ENCODE assay signal across 9 cellular contexts in genomic region chrX:48945517-48946348, GRCh38. TPM values are rescaled to one million over a fixed set of nuclear protein-coding genes. Genes with fewer than 3 reads are reported as not detected.
A peak's percentile ranks its signal among the peaks of the same experiment; 100 is the strongest.
DNase-seq lines count a peak whose midpoint lies in the region; ATAC-seq, FAIRE-seq and TF ChIP-seq lines count a peak whose summit lies in the region.
"Had no signal": no experiment of that assay in that cellular context is flagged by ENCODE, and none has a peak within 500 bp of the region (broad histone marks: within the 10 kb centered on the region; RNA-seq: fewer than 3 reads in every experiment).

No MANE protein-coding gene starts in this region.

- intact Hi-C loops in MCF 10A (cut with micrococcal nuclease) (no loop called here), lower leg skin (cut with DNase I; ENCODE audit: low total_unique reads) (no loop called here)

- H4K20me1 ChIP-seq in keratinocyte (ENCODE audit: control insufficient read depth, extremely low read depth, insufficient read depth, low read length), result no peaks in the 10 kb centered on the region

- no TSS peak for BruUV-seq in MCF 10A (replicated peaks; lab: Mats Ljungman, UMichigan)

- no peak for FAIRE-seq in keratinocyte (lab: Jason Lieb, UNC)

- no peak overlapping the region for H3K27ac Mint-ChIP-seq in MCF 10A (ENCODE audit: low read depth, unreplicated experiment)

- peaks cover 30% of the 10 kb centered on the region for H3K79me2 ChIP-seq in keratinocyte (ENCODE audit: control insufficient read depth, insufficient read depth, low read length)

- H3K9ac ChIP-seq in keratinocyte (ENCODE audit: control insufficient read depth, extremely low read depth, insufficient read depth, low read length), result no peak overlapping the region
- H3K9ac ChIP-seq: BLaER1 had no signal

- DNase-seq in NCI-H1092 (lab: John Stamatoyannopoulos, UW) (peak; percentile 0), NCI-H1092 treated with DMSO at 0.1 percent for 48 hours (lab: John Stamatoyannopoulos, UW) (no peak), SW480 (ENCODE audit: low spot score) (peak; percentile 44), MCF 10A (ENCODE audit: unreplicated experiment) (peak; percentile 47), keratinocyte (ENCODE audit: low read depth, low spot score) (no peak), lower leg skin (ENCODE audit: low spot score in 2 of 2) (no peak)
- DNase-seq in stimulated activated naive CD8-positive, alpha-beta T cell treated with anti-CD3 and anti-CD28 coated beads, Interleukin-15, Interleukin-2, amounts not matched to agents 100 U/mL and 50 U/mL, for 24 hours, result peak; percentile 50

- no peak for TF ChIP-seq POLR2A in lower leg skin (IDR thresholded peaks at IDR 0.05)

- POLR2A ChIA-PET in MCF 10A (lab: Yijun Ruan, JAX), result interaction anchor here (0.6 kb wide), 1 partner anchor 13 kb away, joined by 4 read pairs; no protein-coding TSS in a partner anchor

- no peak overlapping the region for H3K4me3 Mint-ChIP-seq in MCF 10A (ENCODE audit: unreplicated experiment)

- peaks cover 7% of the 10 kb centered on the region for H3K9me3 Mint-ChIP-seq in MCF 10A (ENCODE audit: unreplicated experiment)

- peaks cover 16% of the 10 kb centered on the region for H3K36me3 Mint-ChIP-seq in MCF 10A (ENCODE audit: insufficient read depth, unreplicated experiment)

- H3K27me3 ChIP-seq in keratinocyte (ENCODE audit: control insufficient read depth, extremely low read depth, insufficient read depth, low read length), result no peaks in the 10 kb centered on the region

- H3K27ac ChIP-seq in keratinocyte (ENCODE audit: control insufficient read depth, insufficient read depth, low read length), result no peak overlapping the region
- H3K27ac ChIP-seq: BLaER1 had no signal

- dilution Hi-C loops in keratinocyte (cut with MboI; ENCODE audit: extremely low pct_ligation_motif_present, low sequenced_read_pairs), result no loop called here

- WGBS in lower leg skin, 2 donors, result 50 to 53% methylated on average over 8 of the region's 8 CpGs

- ATAC-seq in HG02852 (IDR thresholded peaks at IDR 0.05; ENCODE audit: unreplicated experiment), result peak; percentile 67
- ATAC-seq in stimulated activated naive CD8-positive, alpha-beta T cell treated with anti-CD3 and anti-CD28 coated beads, Interleukin-15, Interleukin-2, amounts not matched to agents 100 U/mL and 50 U/mL, for 24 hours, result no peak

- no peaks in the 10 kb centered on the region for H3K27me3 Mint-ChIP-seq in MCF 10A (ENCODE audit: insufficient read depth, unreplicated experiment)

- CTCF ChIA-PET in MCF 10A (lab: Yijun Ruan, JAX), result interaction anchor here (0.5 to 2.3 kb wide), 19 partner anchors 9 to 209 kb away, joined by 3 to 15 read pairs (median 4); partner anchors contain the start of genes GLOD5 and OTUD5

- H2AFZ ChIP-seq in keratinocyte (ENCODE audit: control insufficient read depth, low read length), result no peak overlapping the region

- no peak overlapping the region for H3K4me2 ChIP-seq in keratinocyte (ENCODE audit: control insufficient read depth, extremely low read depth, insufficient read depth, low read depth, low read length)
- H3K4me2 ChIP-seq: BLaER1 had no signal

- no peaks in the 10 kb centered on the region for H3K9me1 ChIP-seq in keratinocyte (ENCODE audit: control insufficient read depth, extremely low read depth, insufficient read depth, low read length)

- TF ChIP-seq CTCF in MCF 10A (IDR thresholded peaks at IDR 0.05; ENCODE audit: unreplicated experiment) (peak; percentile 55), keratinocyte (optimal IDR thresholded peaks at IDR 0.05 in 1 of 3, IDR thresholded peaks at IDR 0.05 in 1 of 3, conservative IDR thresholded peaks at IDR 0.05 in 1 of 3; ENCODE audit: extremely low read depth in 1 of 3, insufficient read depth in 2 of 3, low read length in 3 of 3) (peak; percentile 60 to 84 (median 75)), lower leg skin (IDR thresholded peaks at IDR 0.05) (no peak)

- no peaks in the 10 kb centered on the region for H3K9me3 ChIP-seq in keratinocyte (ENCODE audit: control insufficient read depth, low read depth, low read length)
- H3K9me3 ChIP-seq: BLaER1 had no signal

- no peaks in the 10 kb centered on the region for H3K4me1 Mint-ChIP-seq in MCF 10A (ENCODE audit: insufficient read depth, unreplicated experiment)

- H3K4me3 ChIP-seq in keratinocyte (ENCODE audit: control insufficient read depth in 2 of 3, extremely low read depth in 1 of 3, insufficient read depth in 2 of 3, low read depth in 1 of 3, low read length in 3 of 3), result no peak overlapping the region
- H3K4me3 ChIP-seq in lower leg skin (ENCODE audit: low read depth, poor library complexity, severe bottlenecking), result no peak overlapping the region
- H3K4me3 ChIP-seq: BLaER1 had no signal

- H3K4me1 ChIP-seq in keratinocyte (ENCODE audit: control insufficient read depth, extremely low read depth, insufficient read depth, low read length), result no peaks in the 10 kb centered on the region

- H3K36me3 ChIP-seq in keratinocyte (ENCODE audit: control insufficient read depth in 2 of 2, extremely low read depth in 1 of 2, insufficient read depth in 2 of 2, low read length in 2 of 2), result peaks cover 2 to 4% of the 10 kb centered on the region in 2 experiments

RNA-seq across cellular contexts. Expression of gene OTUD5, which starts 11.7 kb away (rescaled TPM):
- total RNA-seq in MCF 10A (2022), result 35.1 and 38.7 TPM in 2 replicates
- polyA plus RNA-seq in keratinocyte, result 39.5 to 42.6 TPM (median 40.3 TPM) in 3 replicates
- polyA plus RNA-seq in keratinocyte (2011; ENCODE audit: low read depth), result 53.6 TPM
- 36.0 and 36.5 TPM in 2 replicates for polyA plus RNA-seq in keratinocyte (2011; cell fraction: cytosol; rRNA removed)
- 64.4 and 68.6 TPM in 2 replicates for polyA plus RNA-seq in keratinocyte (2011; cell fraction: nucleus; rRNA removed)
- 32.9 and 39.8 TPM in 2 replicates for polyA plus RNA-seq in keratinocyte (2012; ENCODE audit: low replicate concordance)
- 52.1 to 86.8 TPM (median 63.2 TPM) in 3 replicates for polyA minus RNA-seq in keratinocyte
- 51.0 TPM for polyA minus RNA-seq in keratinocyte (2011; cell fraction: cytosol; rRNA and poly(A)+ RNA removed)
- polyA minus RNA-seq in keratinocyte (2011; cell fraction: nucleus; rRNA and poly(A)+ RNA removed), result 21.1 and 37.7 TPM in 2 replicates
- 10 to 100 TPM; 47.2 to 66.8 (median 53.6) TPM for total RNA-seq in lower leg skin

RNA-seq across cellular contexts. Expression of gene KCND1, which starts 25.9 kb away (rescaled TPM):
- total RNA-seq in MCF 10A (2022) (0.86 and 1.8 TPM in 2 replicates), lower leg skin (under 1 TPM; 0.08 to 0.72 (median 0.33) TPM)
- polyA plus RNA-seq in keratinocyte, result 0.20 to 0.30 TPM (median 0.25 TPM) in 3 replicates
- 0.42 TPM for polyA plus RNA-seq in keratinocyte (2011; ENCODE audit: low read depth)
- 0.16 and 0.26 TPM in 2 replicates for polyA plus RNA-seq in keratinocyte (2011; cell fraction: cytosol; rRNA removed)
- 1.9 and 3.6 TPM in 2 replicates for polyA plus RNA-seq in keratinocyte (2011; cell fraction: nucleus; rRNA removed)
- 0.58 and 1.4 TPM in 2 replicates for polyA plus RNA-seq in keratinocyte (2012; ENCODE audit: low replicate concordance)
- polyA minus RNA-seq in keratinocyte, result 0.07 to 1.6 TPM (median 0.22 TPM) in 3 replicates
- polyA minus RNA-seq in keratinocyte (2011; cell fraction: cytosol; rRNA and poly(A)+ RNA removed), result 0.38 TPM
- polyA minus RNA-seq in keratinocyte (2011; cell fraction: nucleus; rRNA and poly(A)+ RNA removed), result 0.62 and 0.84 TPM in 2 replicates

RNA-seq across cellular contexts. Expression of gene PIM2, which starts 26.9 kb away (rescaled TPM):
- total RNA-seq in MCF 10A (2022), result 8.0 and 9.2 TPM in 2 replicates
- polyA plus RNA-seq in keratinocyte, result 8.3 to 11.6 TPM (median 9.9 TPM) in 3 replicates
- polyA plus RNA-seq in keratinocyte (2011; ENCODE audit: low read depth), result 0.75 TPM
- 7.6 and 9.4 TPM in 2 replicates for polyA plus RNA-seq in keratinocyte (2011; cell fraction: cytosol; rRNA removed)
- polyA plus RNA-seq in keratinocyte (2011; cell fraction: nucleus; rRNA removed), result 14.0 and 14.1 TPM in 2 replicates
- polyA plus RNA-seq in keratinocyte (2012; ENCODE audit: low replicate concordance), result 6.8 and 8.0 TPM in 2 replicates
- 9.1 to 10.9 TPM (median 10.1 TPM) in 3 replicates for polyA minus RNA-seq in keratinocyte
- polyA minus RNA-seq in keratinocyte (2011; cell fraction: cytosol; rRNA and poly(A)+ RNA removed), result 6.7 TPM
- 7.3 and 8.9 TPM in 2 replicates for polyA minus RNA-seq in keratinocyte (2011; cell fraction: nucleus; rRNA and poly(A)+ RNA removed)
- total RNA-seq in lower leg skin, result 10 to 100 TPM in 1 of 4 donors, 1 to 10 TPM in 3; 5.2 to 10.3 (median 8.3) TPM

RNA-seq across cellular contexts. Expression of gene SLC35A2, which starts 34.3 kb away (rescaled TPM):
- total RNA-seq in MCF 10A (2022) (38.6 and 43.5 TPM in 2 replicates), lower leg skin (10 to 100 TPM; 14.0 to 27.9 (median 25.4) TPM)
- polyA plus RNA-seq in keratinocyte, result 39.4 to 64.0 TPM (median 44.2 TPM) in 3 replicates
- polyA plus RNA-seq in keratinocyte (2011; ENCODE audit: low read depth), result 4.5 TPM
- 37.6 and 42.3 TPM in 2 replicates for polyA plus RNA-seq in keratinocyte (2011; cell fraction: cytosol; rRNA removed)
- 128 and 133 TPM in 2 replicates for polyA plus RNA-seq in keratinocyte (2011; cell fraction: nucleus; rRNA removed)
- polyA plus RNA-seq in keratinocyte (2012; ENCODE audit: low replicate concordance), result 34.0 and 42.3 TPM in 2 replicates
- 76.4 to 124 TPM (median 76.5 TPM) in 3 replicates for polyA minus RNA-seq in keratinocyte
- 51.8 TPM for polyA minus RNA-seq in keratinocyte (2011; cell fraction: cytosol; rRNA and poly(A)+ RNA removed)
- 57.0 and 75.4 TPM in 2 replicates for polyA minus RNA-seq in keratinocyte (2011; cell fraction: nucleus; rRNA and poly(A)+ RNA removed)

RNA-seq across cellular contexts. Expression of gene PQBP1, which starts 48.0 kb away (rescaled TPM):
- 126 and 150 TPM in 2 replicates for total RNA-seq in MCF 10A (2022)
- polyA plus RNA-seq in keratinocyte, result 62.9 to 85.2 TPM (median 79.0 TPM) in 3 replicates
- 63.2 TPM for polyA plus RNA-seq in keratinocyte (2011; ENCODE audit: low read depth)
- polyA plus RNA-seq in keratinocyte (2011; cell fraction: cytosol; rRNA removed), result 49.9 and 88.3 TPM in 2 replicates
- polyA plus RNA-seq in keratinocyte (2011; cell fraction: nucleus; rRNA removed), result 129 and 130 TPM in 2 replicates
- polyA plus RNA-seq in keratinocyte (2012; ENCODE audit: low replicate concordance), result 58.8 and 102 TPM in 2 replicates
- polyA minus RNA-seq in keratinocyte, result 29.3 to 96.5 TPM (median 52.0 TPM) in 3 replicates
- polyA minus RNA-seq in keratinocyte (2011; cell fraction: cytosol; rRNA and poly(A)+ RNA removed), result 34.1 TPM
- polyA minus RNA-seq in keratinocyte (2011; cell fraction: nucleus; rRNA and poly(A)+ RNA removed), result 22.9 and 30.3 TPM in 2 replicates
- total RNA-seq in lower leg skin, result 10 to 100 TPM; 68.0 to 88.6 (median 73.6) TPM

Comparison
In these comparisons a context has a peak if more than half of its experiments do, and no peak if none do; other contexts are left out.
1. DNase-seq: peak in NCI-H1092 (single experiment), SW480 (single experiment), MCF 10A (single experiment) and stimulated activated naive CD8-positive, alpha-beta T cell treated with anti-CD3 and anti-CD28 coated beads, Interleukin-15, Interleukin-2, amounts not matched to agents 100 U/mL and 50 U/mL, for 24 hours (single experiment); none in NCI-H1092 treated with DMSO at 0.1 percent for 48 hours (single experiment), keratinocyte (single experiment) and lower leg skin (0 of 2).
2. CTCF ChIP-seq: peak in MCF 10A (single experiment) and keratinocyte (3 of 3); none in lower leg skin (0 of 3).